ENCODE assay signal across 9 cellular contexts in the genomic region with DNA sequence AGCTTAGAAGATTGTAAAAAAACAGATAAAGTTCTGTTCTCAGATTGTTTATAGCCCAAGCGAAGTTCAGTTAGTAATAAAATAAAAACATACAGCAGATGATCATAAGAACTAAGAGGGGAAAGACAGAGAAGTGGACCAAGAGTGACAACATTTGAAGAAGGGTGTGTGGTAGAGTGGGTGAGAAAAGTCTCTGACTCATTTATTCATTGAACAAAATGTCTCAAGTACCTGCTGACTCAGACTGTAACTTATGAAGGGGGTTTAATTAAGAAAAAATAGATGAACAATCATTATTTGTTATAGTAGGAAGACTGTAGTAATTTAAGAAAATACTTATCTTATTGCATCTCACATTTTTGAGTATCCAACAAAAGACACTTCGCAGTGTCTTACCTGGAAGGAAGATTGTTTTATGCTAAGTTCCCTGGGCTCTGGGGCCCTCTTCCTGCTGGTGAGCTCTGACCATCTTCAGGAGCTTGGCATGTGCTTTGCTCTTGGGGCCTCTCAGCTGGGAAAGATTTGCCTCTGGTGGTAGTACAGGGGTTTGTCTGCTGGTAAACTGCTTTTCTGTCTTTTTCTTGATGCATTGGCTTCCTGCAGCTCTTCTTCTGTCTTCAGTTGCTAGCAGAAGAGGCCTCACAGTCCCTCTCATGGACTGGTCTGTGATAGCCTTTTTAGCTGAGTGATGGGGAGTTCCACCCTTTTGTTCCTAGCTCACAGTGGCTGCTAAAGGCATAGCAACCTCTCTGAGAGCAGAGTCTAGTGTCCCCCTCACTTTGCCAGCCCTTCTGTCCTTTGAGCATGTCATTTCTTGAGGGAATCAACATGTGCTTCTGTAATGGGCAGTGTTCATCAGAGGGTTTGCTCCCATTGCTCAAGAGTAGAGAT. TPM values are rescaled to one million over a fixed set of nuclear protein-coding genes. Genes with fewer than 3 reads are reported as not detected.
DNase-seq lines count a peak whose midpoint lies in the region; ATAC-seq, FAIRE-seq and TF ChIP-seq lines count a peak whose summit lies in the region.
"Had no signal": no experiment of that assay in that cellular context is flagged by ENCODE, and none has a peak within 500 bp of the region (broad histone marks: within the 10 kb centered on the region; RNA-seq: fewer than 3 reads in every experiment).

No MANE protein-coding gene starts in this region.

- no peaks in the 10 kb centered on the region for H3K79me2 ChIP-seq in H1 (ENCODE audit: control insufficient read depth in 1 of 2, insufficient read depth in 2 of 2, low read length in 2 of 2)
- no peaks in the 10 kb centered on the region for H3K79me2 ChIP-seq in hepatocyte
- no peaks in the 10 kb centered on the region for H3K79me2 ChIP-seq in PC-3 (ENCODE audit: low read length)

- H3K27me3 Mint-ChIP-seq in activated T-cell treated with anti-CD3 and anti-CD28 coated beads, Interleukin-2, amount 50 U/mL, for 72 hours (ENCODE audit: low read depth), result peaks cover 34% of the 10 kb centered on the region

- H3K9me2 ChIP-seq in hepatocyte (replicated peaks; ENCODE audit: insufficient read depth), result no peaks in the 10 kb centered on the region
- no peaks in the 10 kb centered on the region for H3K9me2 ChIP-seq in PC-3 (replicated peaks; ENCODE audit: low read length)

- H4K20me1 ChIP-seq in H1 (replicated peaks in 1 of 2; ENCODE audit: control insufficient read depth in 1 of 2, insufficient read depth in 2 of 2, low read length in 2 of 2) (no peaks in the 10 kb centered on the region), hepatocyte (ENCODE audit: insufficient read depth, poor library complexity, severe bottlenecking) (no peaks in the 10 kb centered on the region), PC-3 (ENCODE audit: low read length) (no peaks in the 10 kb centered on the region)

- no peak overlapping the region for H3K23ac ChIP-seq in H1 (ENCODE audit: insufficient read length)

- H3K23me2 ChIP-seq in H1 (ENCODE audit: low read depth, low read length), result no peaks in the 10 kb centered on the region

- H3K27me3 ChIP-seq in H1 (replicated peaks in 1 of 4; ENCODE audit: control insufficient read depth in 3 of 4, extremely low read depth in 1 of 4, insufficient read depth in 3 of 4, low read length in 3 of 4), result no peaks in the 10 kb centered on the region
- no peaks in the 10 kb centered on the region for H3K27me3 ChIP-seq in suprapubic skin
- no peaks in the 10 kb centered on the region for H3K27me3 ChIP-seq in hepatocyte
- peaks cover 35% of the 10 kb centered on the region for H3K27me3 ChIP-seq in PC-3 (ENCODE audit: low read length)
- H3K27me3 ChIP-seq: heart left ventricle had no signal

- no peak overlapping the region for H2BK120ac ChIP-seq in H1 (replicated peaks; ENCODE audit: low read depth, low read length)

- no peak overlapping the region for H2AFZ ChIP-seq in H1 (ENCODE audit: low read length)
- H2AFZ ChIP-seq in hepatocyte, result no peak overlapping the region
- no peak overlapping the region for H2AFZ ChIP-seq in PC-3 (ENCODE audit: low read length)

- H3K18ac ChIP-seq in H1 (ENCODE audit: extremely low read depth, low read length), result no peak overlapping the region

- TF ChIP-seq POLR2A in H1 (IDR thresholded peaks at IDR 0.05; ENCODE audit: control extremely low read depth in 1 of 2, low read depth in 2 of 2, low read length in 2 of 2) (no peak), suprapubic skin (IDR thresholded peaks at IDR 0.05) (no peak)

- 90% methylated on average over 2 of the region's 2 CpGs; no CpG with 5 or more reads in 1 of the 2 experiments for WGBS in H1 (ENCODE audit: extremely low coverage in 1 of 2, insufficient coverage in 1 of 2, insufficient read length in 1 of 2, insufficient replicate concordance in 2 of 2, low coverage in 1 of 2, low lambda C conversion rate in 2 of 2, missing lambda C conversion rate in 1 of 2), 2 experiments
- WGBS in suprapubic skin, result 76% methylated on average over 2 of the region's 2 CpGs
- 85% methylated on average over 2 of the region's 2 CpGs for WGBS in hepatocyte (ENCODE audit: low lambda C conversion rate, missing lambda C conversion rate)

- H3K9me3 Mint-ChIP-seq in activated T-cell treated with anti-CD3 and anti-CD28 coated beads, Interleukin-2, amount 50 U/mL, for 72 hours, result no peaks in the 10 kb centered on the region

- no peak overlapping the region for H2AK5ac ChIP-seq in H1 (ENCODE audit: low read depth, low read length)

- intact Hi-C loops in PC-3 (cut with micrococcal nuclease), result no loop called here

- POLR2A ChIA-PET in H1 (lab: Charles Lee; ENCODE audit: partially characterized antibody) (interaction anchor here (2.2 kb wide), 1 partner anchor 9 kb away, joined by 9 read pairs; no protein-coding TSS in a partner anchor), PC-3 (lab: Charles Lee; ENCODE audit: unreplicated experiment) (no interaction called here)

- no peak; a peak in 2 of 4 replicates for TF ChIP-seq RAD21 in H1 (IDR thresholded peaks at IDR 0.05 in 1 of 2, conservative IDR thresholded peaks at IDR 0.05 in 1 of 2; ENCODE audit: low read depth in 2 of 2, low read length in 2 of 2)

- H3K4me3 ChIP-seq in H1 (ENCODE audit: extremely low read depth in 1 of 4, insufficient read depth in 2 of 4, low read depth in 3 of 4, low read length in 4 of 4) (no peak overlapping the region), suprapubic skin (no peak overlapping the region), hepatocyte (no peak overlapping the region), PC-3 (ENCODE audit: low read length) (no peak overlapping the region)
- H3K4me3 ChIP-seq: heart left ventricle had no signal

- no peak overlapping the region for H4K5ac ChIP-seq in H1 (ENCODE audit: insufficient read length, low read depth, low read length)

- H3K27ac Mint-ChIP-seq in activated T-cell treated with anti-CD3 and anti-CD28 coated beads, Interleukin-2, amount 50 U/mL, for 72 hours, result no peak overlapping the region

- no peak overlapping the region for H3K14ac ChIP-seq in H1 (ENCODE audit: insufficient read length)

- H4K91ac ChIP-seq in H1 (replicated peaks; ENCODE audit: insufficient read length, low read length), result no peak overlapping the region

- H3K4ac ChIP-seq in H1 (replicated peaks; ENCODE audit: insufficient read length, low read depth, low read length), result no peak overlapping the region

- no peak for FAIRE-seq in H1 (lab: Jason Lieb, UNC)

- no peaks in the 10 kb centered on the region for H3K9me3 ChIP-seq in H1 (ENCODE audit: insufficient read depth in 2 of 2, low read depth in 1 of 2, low read length in 1 of 2)
- H3K9me3 ChIP-seq in suprapubic skin, result no peaks in the 10 kb centered on the region
- no peaks in the 10 kb centered on the region for H3K9me3 ChIP-seq in hepatocyte (ENCODE audit: low read depth)
- H3K9me3 ChIP-seq in PC-3 (ENCODE audit: low read length), result no peaks in the 10 kb centered on the region
- H3K9me3 ChIP-seq: heart left ventricle had no signal

- H4K8ac ChIP-seq in H1 (ENCODE audit: extremely low read depth, insufficient read depth, low read length), result no peak overlapping the region

- TF ChIP-seq EP300 in H1 (IDR thresholded peaks at IDR 0.05; ENCODE audit: borderline replicate concordance in 1 of 2, low read depth in 2 of 2, low read length in 2 of 2) (no peak), suprapubic skin (IDR thresholded peaks at IDR 0.05) (no peak)

- no peak overlapping the region for H3K4me3 Mint-ChIP-seq in activated T-cell treated with anti-CD3 and anti-CD28 coated beads, Interleukin-2, amount 50 U/mL, for 72 hours

- H3K4me1 ChIP-seq in H1 (replicated peaks in 1 of 4; ENCODE audit: control insufficient read depth in 3 of 4, insufficient read depth in 4 of 4, low read length in 3 of 4) (peaks cover 0 to 8% (median 2%) of the 10 kb centered on the region in 4 experiments; a peak in 3 of 7 replicates), suprapubic skin (no peaks in the 10 kb centered on the region), hepatocyte (ENCODE audit: insufficient read depth) (no peaks in the 10 kb centered on the region), PC-3 (ENCODE audit: insufficient read depth, low read length) (no peaks in the 10 kb centered on the region)

- no peaks in the 10 kb centered on the region for H3K36me3 ChIP-seq in H1 (ENCODE audit: control insufficient read depth in 2 of 4, insufficient read depth in 4 of 4, low read length in 3 of 4)
- no peaks in the 10 kb centered on the region for H3K36me3 ChIP-seq in suprapubic skin
- no peaks in the 10 kb centered on the region for H3K36me3 ChIP-seq in hepatocyte (replicated peaks; ENCODE audit: insufficient read depth, low read depth)
- H3K36me3 ChIP-seq in PC-3 (ENCODE audit: low read depth, low read length), result no peaks in the 10 kb centered on the region
- H3K36me3 ChIP-seq: heart left ventricle had no signal

- ATAC-seq in activated T-cell treated with anti-CD3 and anti-CD28 coated beads, Interleukin-2, amount 50 U/mL, for 72 hours (replicated peaks in 1 of 2), result peak; percentile 90 to 91
- ATAC-seq in HG03378 (IDR thresholded peaks at IDR 0.05; ENCODE audit: unreplicated experiment) (peak; percentile 73), HG03521 (IDR thresholded peaks at IDR 0.05; ENCODE audit: unreplicated experiment) (no peak), PC-3 (no peak)

- no peaks in the 10 kb centered on the region for H3F3A ChIP-seq in PC-3 (ENCODE audit: low read length, unreplicated experiment)

- H3K27ac ChIP-seq in H1 (ENCODE audit: low read depth, low read length) (no peak overlapping the region), suprapubic skin (peak overlapping the region; percentile 5), hepatocyte (no peak overlapping the region), PC-3 (ENCODE audit: low read length) (no peak overlapping the region)

- no peaks in the 10 kb centered on the region; the same call in 1 of the 2 replicates for H3K79me1 ChIP-seq in H1 (ENCODE audit: low read depth, low read length)

- H2BK15ac ChIP-seq in H1 (ENCODE audit: low read length), result no peak overlapping the region

- H3K9ac ChIP-seq in H1 (replicated peaks in 1 of 4; ENCODE audit: extremely low read depth in 1 of 4, low read depth in 3 of 4, low read length in 3 of 4), result no peak overlapping the region
- H3K9ac ChIP-seq in PC-3 (ENCODE audit: low read length), result no peak overlapping the region

- peak in 2 of 3 experiments; percentile 5 to 13; a peak in 1 of 4 replicates for TF ChIP-seq CTCF in H1 (IDR thresholded peaks at IDR 0.05; ENCODE audit: control extremely low read depth in 1 of 3, insufficient read depth in 1 of 3, low read depth in 1 of 3, low read length in 3 of 3)
- no peak for TF ChIP-seq CTCF in suprapubic skin (IDR thresholded peaks at IDR 0.05)
- no peak for TF ChIP-seq CTCF in hepatocyte (IDR thresholded peaks at IDR 0.05; ENCODE audit: poor library complexity)
- no peak for TF ChIP-seq CTCF in PC-3 (conservative IDR thresholded peaks at IDR 0.05; ENCODE audit: low read depth, low read length)

- DNase-seq in activated T-cell treated with anti-CD3 and anti-CD28 coated beads, Interleukin-2, amount 50 U/mL, for 72 hours, result no peak
- DNase-seq in activated T-cell treated with anti-CD3 and anti-CD28 coated beads, Interleukin-2, amount 50 U/mL, for 1 hour, result no peak
- DNase-seq in H1 (ENCODE audit: low read depth in 1 of 2, low spot score in 2 of 2) (no peak), suprapubic skin (ENCODE audit: low spot score in 2 of 2) (no peak), hepatocyte (ENCODE audit: low spot score) (no peak), PC-3 (no peak)
- DNase-seq: heart left ventricle had no signal

- no peak overlapping the region for H3K56ac ChIP-seq in H1 (replicated peaks; ENCODE audit: insufficient read length, low read depth, low read length)

- peaks cover 35% of the 10 kb centered on the region for H3K4me1 Mint-ChIP-seq in activated T-cell treated with anti-CD3 and anti-CD28 coated beads, Interleukin-2, amount 50 U/mL, for 72 hours (ENCODE audit: low read depth)

- CTCF ChIA-PET in H1 (lab: Charles Lee; ENCODE audit: partially characterized antibody), result interaction anchor here (0.6 to 3.6 kb wide), 9 partner anchors 9 to 450 kb away, joined by 3 to 14 read pairs (median 3); no protein-coding TSS in a partner anchor
- CTCF ChIA-PET in PC-3 (lab: Charles Lee), result no interaction called here

- H2BK12ac ChIP-seq in H1 (ENCODE audit: low read depth, low read length), result no peak overlapping the region

- no peaks in the 10 kb centered on the region for H3K36me3 Mint-ChIP-seq in activated T-cell treated with anti-CD3 and anti-CD28 coated beads, Interleukin-2, amount 50 U/mL, for 72 hours (ENCODE audit: insufficient read depth in 2 of 2)

- no peak overlapping the region for H2BK5ac ChIP-seq in H1 (ENCODE audit: low read depth, low read length)

- H3K4me2 ChIP-seq in H1 (ENCODE audit: insufficient read depth in 1 of 2, low read depth in 2 of 2, low read length in 2 of 2), result no peak overlapping the region
- H3K4me2 ChIP-seq in hepatocyte, result no peak overlapping the region
- no peak overlapping the region for H3K4me2 ChIP-seq in PC-3 (ENCODE audit: low read length)

- no TSS peak for BruUV-seq in PC-3 (replicated peaks; lab: Mats Ljungman, UMichigan)

- H2BK20ac ChIP-seq in H1 (ENCODE audit: low read length), result no peak overlapping the region

RNA-seq across cellular contexts. Expression of a gene that starts 44.1 kb away (rescaled TPM):
- total RNA-seq in activated T-cell treated with anti-CD3 and anti-CD28 coated beads, Interleukin-2, amount 50 U/mL, for 72 hours, result not detected
- total RNA-seq in H1 (2021; fragmentation: NEBNext Ultra II Directional; extraction: Animal tissue kit (Norgen Biotek cat#: 25700)), result 21.9 and 22.6 TPM in 2 replicates
- polyA plus RNA-seq in H1 (2011; rRNA removed), result 9.6 and 11.2 TPM in 2 replicates
- 18.4 TPM for polyA plus RNA-seq in H1 (2011; cell fraction: cytosol; rRNA removed)
- polyA plus RNA-seq in H1 (2011; cell fraction: nucleus; rRNA removed), result 7.7 TPM
- polyA plus RNA-seq in H1 (2012, experiment 1 of 2), result 17.7 to 22.9 TPM (median 19.6 TPM) in 4 replicates
- 13.7 TPM for polyA plus RNA-seq in H1 (2012, experiment 2 of 2)
- 39.1 TPM for polyA plus RNA-seq in H1 (2013, experiment 1 of 2)
- polyA plus RNA-seq in H1 (2013, experiment 2 of 2), result 36.9 TPM
- polyA minus RNA-seq in H1 (2011; rRNA and poly(A)+ RNA removed), result 4.2 and 4.9 TPM in 2 replicates
- 4.2 TPM for polyA minus RNA-seq in H1 (2011; cell fraction: cytosol; rRNA and poly(A)+ RNA removed)
- polyA minus RNA-seq in H1 (2011; cell fraction: nucleus; rRNA and poly(A)+ RNA removed), result 3.8 TPM
- total RNA-seq in suprapubic skin, result not detected
- 0.60 and 0.92 TPM in 2 replicates for total RNA-seq in hepatocyte
- polyA plus RNA-seq in hepatocyte, result 0.81 and 0.97 TPM in 2 replicates
- total RNA-seq in PC-3 (2014; rRNA removed), result not detected in 2 replicates

Comparison
In these comparisons a context has a peak if more than half of its experiments do, and no peak if none do; other contexts are left out.
1. ATAC-seq: peak in activated T-cell treated with anti-CD3 and anti-CD28 coated beads, Interleukin-2, amount 50 U/mL, for 72 hours (2 of 2) and HG03378 (single experiment); none in HG03521 (single experiment) and PC-3 (single experiment).
2. CTCF ChIP-seq: peak in H1 (2 of 3); none in suprapubic skin (0 of 2), hepatocyte (single experiment) and PC-3 (single experiment).
3. RNA of a gene that starts 44.1 kb away (total RNA-seq): 21.9 to 22.6 TPM in H1; 0.60 to 0.92 TPM in hepatocyte, not detected in activated T-cell treated with anti-CD3 and anti-CD28 coated beads, Interleukin-2, amount 50 U/mL, for 72 hours, not detected in suprapubic skin and not detected in PC-3; every median in the first group is over 10 times any median in the second.